1 cellular context compared by ENCODE assay signal in genomic region chr9:23822331-23823169, GRCh38.
TF ChIP-seq lines count a peak whose summit lies in the region.

No MANE protein-coding gene starts in this region.

TF ChIP-seq in H1, 55 proteins besides CTCF, POLR2A, EP300 and RAD21:
- TF ChIP-seq EZH2 (IDR thresholded peaks at IDR 0.05; ENCODE audit: low read depth, low read length, severe bottlenecking) (no peak), KDM4A (IDR thresholded peaks at IDR 0.05; ENCODE audit: low read depth, low read length, severe bottlenecking) (peak; percentile 65), MAX (IDR thresholded peaks at IDR 0.05) (peak; percentile 72; the same call in 1 of the 2 replicates), SIN3A (conservative IDR thresholded peaks at IDR 0.05 in 1 of 2, IDR thresholded peaks at IDR 0.05 in 1 of 2; ENCODE audit: low read depth in 1 of 2, low read length in 2 of 2) (peak; percentile 26 to 31; a peak in 1 of 4 replicates), RBBP5 (IDR thresholded peaks at IDR 0.05; ENCODE audit: borderline replicate concordance, low read depth, low read length) (0 out of 2 replicates have a peak, but pooled peaks have one; percentile 56), E2F6 (IDR thresholded peaks at IDR 0.05) (peak; percentile 76; the same call in 1 of the 2 replicates), RNF2 (IDR thresholded peaks at IDR 0.05; ENCODE audit: borderline replicate concordance, low read depth, low read length, missing control alignments, poor library complexity, severe bottlenecking) (peak; percentile 61), CHD2 (IDR thresholded peaks at IDR 0.05; ENCODE audit: low read length) (no peak)
